ENCODE assay signal across 18 cellular contexts in the genomic region with DNA sequence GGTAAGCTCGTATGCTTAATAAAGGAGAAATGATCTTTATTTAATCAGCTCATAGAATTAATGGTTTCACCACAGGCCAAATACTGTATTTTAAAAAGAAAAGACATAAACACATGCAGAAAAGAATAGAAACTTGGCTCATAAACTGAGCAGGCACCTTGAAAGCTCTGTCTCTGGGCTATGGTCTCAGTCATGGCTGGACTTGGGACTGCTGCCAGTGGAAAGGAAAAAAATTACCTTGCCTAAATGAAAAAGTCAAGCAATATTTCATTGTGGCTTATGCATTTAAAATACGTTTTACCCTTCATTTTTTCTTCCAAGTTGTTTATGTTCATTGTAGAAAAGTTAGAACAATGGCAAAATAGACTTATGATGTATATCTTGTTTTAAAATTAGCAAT.
"Had no signal": no experiment of that assay in that cellular context is flagged by ENCODE, and none has a peak within 500 bp of the region (broad histone marks: within the 10 kb centered on the region; RNA-seq: fewer than 3 reads in every experiment).

No MANE protein-coding gene starts in this region.

- H3K4me3 ChIP-seq: MG63 had no signal

- H3K27me3 ChIP-seq: MG63 had no signal

- H3K9me2 ChIP-seq: SK-N-SH had no signal

- H3K4me2 ChIP-seq: SK-N-SH had no signal

- H3K9ac ChIP-seq: SK-N-SH had no signal

- DNase-seq: KBM-7, MG63, NCI-H1092, NCI-H1105 treated with DMSO at 0.1 percent for 48 hours, NCI-H1417 treated with DMSO at 0.1 percent for 48 hours, NCI-H146, NCI-H1694 treated with DMSO at 0.1 percent for 48 hours, NCI-H2029, NCI-H2081 treated with DMSO at 0.1 percent for 48 hours, NCI-H2171, NCI-H226, NCI-H510A treated with DMSO at 0.1 percent for 48 hours, NCI-H526, RPMI8226, SHP77, SK-N-SH, SW 1271 had no signal

- H3K9me3 ChIP-seq: MG63, SK-N-SH had no signal

- FAIRE-seq: RCC 7860 had no signal
